ENCODE assay signal across 9 cellular contexts in genomic region chr6:134678436-134678889, GRCh38.
A peak's percentile ranks its signal among the peaks of the same experiment; 100 is the strongest.
DNase-seq lines count a peak whose midpoint lies in the region; ATAC-seq, FAIRE-seq and TF ChIP-seq lines count a peak whose summit lies in the region.
"Had no signal": no experiment of that assay in that cellular context is flagged by ENCODE, and none has a peak within 500 bp of the region (broad histone marks: within the 10 kb centered on the region; RNA-seq: fewer than 3 reads in every experiment).

No MANE protein-coding gene starts in this region.

- intact Hi-C loops in activated CD8-positive, alpha-beta T cell treated with anti-CD3 and anti-CD28 coated beads for 36 hours (cut with micrococcal nuclease): no loop called here

- peak; percentile 81 for FAIRE-seq in RCC 7860 (lab: Jason Lieb, UNC)

- H3K27me3 Mint-ChIP-seq in activated CD8-positive, alpha-beta T cell treated with anti-CD3 and anti-CD28 coated beads for 36 hours: no peaks in the 10 kb centered on the region
- H3K27me3 Mint-ChIP-seq: activated CD4-positive, alpha-beta T cell treated with anti-CD3 and anti-CD28 coated beads for 36 hours had no signal

- ATAC-seq in activated CD8-positive, alpha-beta T cell treated with anti-CD3 and anti-CD28 coated beads for 36 hours: no peak
- no peak for ATAC-seq in HG03439 (IDR thresholded peaks at IDR 0.05; ENCODE audit: unreplicated experiment)
- ATAC-seq: activated CD4-positive, alpha-beta T cell treated with anti-CD3 and anti-CD28 coated beads for 36 hours had no signal

- no peak overlapping the region for H3K4me3 Mint-ChIP-seq in activated CD8-positive, alpha-beta T cell treated with anti-CD3 and anti-CD28 coated beads for 36 hours
- H3K4me3 Mint-ChIP-seq: activated CD4-positive, alpha-beta T cell treated with anti-CD3 and anti-CD28 coated beads for 36 hours had no signal

- POLR2A ChIA-PET in activated CD8-positive, alpha-beta T cell treated with anti-CD3 and anti-CD28 coated beads for 36 hours (lab: Charles Lee): no interaction called here

- H3K4me1 Mint-ChIP-seq in activated CD8-positive, alpha-beta T cell treated with anti-CD3 and anti-CD28 coated beads for 36 hours (ENCODE audit: low read depth): peaks cover 2% of the 10 kb centered on the region

- CTCF ChIA-PET in activated CD8-positive, alpha-beta T cell treated with anti-CD3 and anti-CD28 coated beads for 36 hours (lab: Charles Lee): no interaction called here

- H3K36me3 Mint-ChIP-seq in activated CD8-positive, alpha-beta T cell treated with anti-CD3 and anti-CD28 coated beads for 36 hours (ENCODE audit: low read depth): no peaks in the 10 kb centered on the region

- no peak for TF ChIP-seq CTCF in activated CD8-positive, alpha-beta T cell treated with anti-CD3 and anti-CD28 coated beads for 36 hours (IDR thresholded peaks at IDR 0.05)

- DNase-seq in HT1080 (ENCODE audit: low read depth) (peak; percentile 53), RCC 7860 (ENCODE audit: low spot score) (peak; percentile 68), globus pallidus (ENCODE audit: low spot score) (peak; percentile 69), renal cortical epithelial cell (ENCODE audit: low read depth) (peak; percentile 92), NCI-H2107 (lab: John Stamatoyannopoulos, UW) (no peak)
- no peak for DNase-seq in activated CD8-positive, alpha-beta T cell treated with anti-CD3 and anti-CD28 coated beads for 36 hours
- DNase-seq: activated CD4-positive, alpha-beta T cell treated with anti-CD3 and anti-CD28 coated beads for 36 hours; sigmoid colon had no signal

- H3K27ac Mint-ChIP-seq in activated CD8-positive, alpha-beta T cell treated with anti-CD3 and anti-CD28 coated beads for 36 hours: no peak overlapping the region
- H3K27ac Mint-ChIP-seq: activated CD4-positive, alpha-beta T cell treated with anti-CD3 and anti-CD28 coated beads for 36 hours had no signal

- H3K9me3 Mint-ChIP-seq in activated CD8-positive, alpha-beta T cell treated with anti-CD3 and anti-CD28 coated beads for 36 hours: no peaks in the 10 kb centered on the region

Comparison
In these comparisons a context has a peak if more than half of its experiments do, and no peak if none do; other contexts are left out.
1. DNase-seq: peak in HT1080 (single experiment), RCC 7860 (single experiment), globus pallidus (single experiment) and renal cortical epithelial cell (single experiment); none in activated CD8-positive, alpha-beta T cell treated with anti-CD3 and anti-CD28 coated beads for 36 hours (single experiment) and NCI-H2107 (single experiment).